ENCODE assay signal across 1 cellular context in genomic region chr2:249538-250042, GRCh38.
A peak's percentile ranks its signal among the peaks of the same experiment; 100 is the strongest.
TF ChIP-seq lines count a peak whose summit lies in the region.

No MANE protein-coding gene starts in this region.

TF ChIP-seq in HepG2, 621 proteins besides CTCF, POLR2A, EP300 and RAD21 (continued from another document and continues in another):
- TF ChIP-seq BCL3 (CRISPR knock-in tag; IDR thresholded peaks at IDR 0.05) (peak; percentile 81), RFX3 (CRISPR knock-in tag; IDR thresholded peaks at IDR 0.05) (no peak), SMYD3 (CRISPR knock-in tag; IDR thresholded peaks at IDR 0.05) (peak; percentile 92), CREM (IDR thresholded peaks at IDR 0.05) (peak; percentile 90), CREM (CRISPR knock-in tag; IDR thresholded peaks at IDR 0.05) (no peak), DZIP1 (CRISPR knock-in tag; IDR thresholded peaks at IDR 0.05) (no peak), ZBTB3 (CRISPR knock-in tag; IDR thresholded peaks at IDR 0.05; ENCODE audit: borderline replicate concordance, low read depth) (no peak; the same call in 1 of the 2 replicates), KLF16 (CRISPR knock-in tag; IDR thresholded peaks at IDR 0.05) (peak in 1 of 2 experiments; percentile 89; a peak in 1 of 4 replicates), FOXC1 (CRISPR knock-in tag; IDR thresholded peaks at IDR 0.05; ENCODE audit: borderline replicate concordance) (no peak; the same call in 1 of the 2 replicates), ZNF333 (CRISPR knock-in tag; IDR thresholded peaks at IDR 0.05; ENCODE audit: borderline replicate concordance) (no peak), ZNF430 (CRISPR knock-in tag; IDR thresholded peaks at IDR 0.05) (peak; percentile 82; the same call in 1 of the 2 replicates), ZBTB46 (CRISPR knock-in tag; IDR thresholded peaks at IDR 0.05; ENCODE audit: borderline replicate concordance) (no peak), ZNF225 (CRISPR knock-in tag; IDR thresholded peaks at IDR 0.05) (no peak), ZNF678 (CRISPR knock-in tag; IDR thresholded peaks at IDR 0.05) (no peak), PHF21A (CRISPR knock-in tag; IDR thresholded peaks at IDR 0.05) (peak; percentile 74), ZNF660 (CRISPR knock-in tag; IDR thresholded peaks at IDR 0.05; ENCODE audit: borderline replicate concordance, low read depth) (no peak), ARHGAP35 (CRISPR knock-in tag; IDR thresholded peaks at IDR 0.05; ENCODE audit: borderline replicate concordance) (peak; percentile 56; the same call in 1 of the 2 replicates), FOXO1 (CRISPR knock-in tag; IDR thresholded peaks at IDR 0.05) (peak; percentile 97), ZFP36 (IDR thresholded peaks at IDR 0.05; ENCODE audit: borderline replicate concordance, low read depth, low read length, partially characterized antibody) (no peak), ERF (CRISPR knock-in tag; IDR thresholded peaks at IDR 0.05) (peak; percentile 97), ZBTB26 (CRISPR knock-in tag; IDR thresholded peaks at IDR 0.05; ENCODE audit: borderline replicate concordance) (peak; percentile 71; the same call in 1 of the 2 replicates), ZNF572 (CRISPR knock-in tag; IDR thresholded peaks at IDR 0.05) (no peak), ZBTB34 (CRISPR knock-in tag; IDR thresholded peaks at IDR 0.05) (peak; percentile 77; the same call in 1 of the 2 replicates), RARG (CRISPR knock-in tag; IDR thresholded peaks at IDR 0.05; ENCODE audit: low read depth) (no peak), SRSF1 (optimal IDR thresholded peaks at IDR 0.05; ENCODE audit: low read depth, low read length) (no peak), ATF2 (CRISPR knock-in tag; IDR thresholded peaks at IDR 0.05) (peak; percentile 81), ZFP1 (CRISPR knock-in tag; IDR thresholded peaks at IDR 0.05) (peak; percentile 94), SYNCRIP (IDR thresholded peaks at IDR 0.05; ENCODE audit: insufficient read depth, low read depth, low read length) (no peak), NFATC3 (CRISPR knock-in tag; IDR thresholded peaks at IDR 0.05) (no peak), TEAD3 (CRISPR knock-in tag; optimal IDR thresholded peaks at IDR 0.05; ENCODE audit: borderline replicate concordance) (peak; percentile 96), MED1 (CRISPR knock-in tag; IDR thresholded peaks at IDR 0.05) (peak; percentile 99), ZNF331 (CRISPR knock-in tag; IDR thresholded peaks at IDR 0.05) (peak; percentile 90), SALL1 (CRISPR knock-in tag; IDR thresholded peaks at IDR 0.05) (peak; percentile 97), PRDM15 (CRISPR knock-in tag; IDR thresholded peaks at IDR 0.05) (no peak), ZNF557 (CRISPR knock-in tag; IDR thresholded peaks at IDR 0.05) (no peak), ZNF878 (CRISPR knock-in tag; IDR thresholded peaks at IDR 0.05) (peak; percentile 96), NFKB2 (CRISPR knock-in tag; IDR thresholded peaks at IDR 0.05; ENCODE audit: borderline replicate concordance) (no peak), SETDB1 (CRISPR knock-in tag; IDR thresholded peaks at IDR 0.05; ENCODE audit: borderline replicate concordance) (peak; percentile 75; the same call in 1 of the 2 replicates), DPF2 (CRISPR knock-in tag; IDR thresholded peaks at IDR 0.05; ENCODE audit: borderline replicate concordance, low read depth) (peak; percentile 86), ZNF629 (CRISPR knock-in tag; conservative IDR thresholded peaks at IDR 0.05) (peak; percentile 65), FOXA1 (IDR thresholded peaks at IDR 0.05) (no peak), FOXA1 (CRISPR knock-in tag; IDR thresholded peaks at IDR 0.05) (peak; percentile 94), RBAK (CRISPR knock-in tag; IDR thresholded peaks at IDR 0.05) (no peak), REL (CRISPR knock-in tag; conservative IDR thresholded peaks at IDR 0.05) (no peak), MTA1 (CRISPR knock-in tag; IDR thresholded peaks at IDR 0.05; ENCODE audit: borderline replicate concordance) (peak; percentile 56; the same call in 1 of the 2 replicates), ZC3H13 (CRISPR knock-in tag; IDR thresholded peaks at IDR 0.05) (no peak), MXD4 (CRISPR knock-in tag; IDR thresholded peaks at IDR 0.05) (no peak; the same call in 1 of the 2 replicates), RBM39 (IDR thresholded peaks at IDR 0.05; ENCODE audit: low read depth, low read length, poor library complexity, severe bottlenecking) (no peak), GATAD2A (CRISPR knock-in tag; IDR thresholded peaks at IDR 0.05) (peak; percentile 96), ZNF770 (CRISPR knock-in tag; IDR thresholded peaks at IDR 0.05) (peak; percentile 8; the same call in 1 of the 2 replicates), NFYB (CRISPR knock-in tag; IDR thresholded peaks at IDR 0.05) (no peak), ZSCAN9 (CRISPR knock-in tag; IDR thresholded peaks at IDR 0.05; ENCODE audit: borderline replicate concordance) (peak; percentile 83; the same call in 1 of the 2 replicates), ZNF263 (CRISPR knock-in tag; IDR thresholded peaks at IDR 0.05) (peak; percentile 49; the same call in 1 of the 2 replicates), ZNF761 (CRISPR knock-in tag; conservative IDR thresholded peaks at IDR 0.05) (peak; percentile 88), ASH2L (IDR thresholded peaks at IDR 0.05; ENCODE audit: insufficient read length, low read depth, low read length) (peak; percentile 92), NFIB (CRISPR knock-in tag; IDR thresholded peaks at IDR 0.05; ENCODE audit: borderline replicate concordance) (no peak), MEIS1 (CRISPR knock-in tag; IDR thresholded peaks at IDR 0.05; ENCODE audit: borderline replicate concordance) (peak; percentile 96), KLF15 (CRISPR knock-in tag; IDR thresholded peaks at IDR 0.05; ENCODE audit: borderline replicate concordance) (no peak; the same call in 1 of the 2 replicates), RFXANK (CRISPR knock-in tag; IDR thresholded peaks at IDR 0.05) (no peak), ZNF891 (CRISPR knock-in tag; IDR thresholded peaks at IDR 0.05) (no peak), ZNF33A (CRISPR knock-in tag; IDR thresholded peaks at IDR 0.05; ENCODE audit: borderline replicate concordance) (no peak), HOXA3 (CRISPR knock-in tag; IDR thresholded peaks at IDR 0.05) (peak; percentile 87; the same call in 1 of the 2 replicates)
